In genomic region chr5:118603278-118603677, GRCh38 we compare ENCODE assay signal across 35 cellular contexts.
A peak's percentile ranks its signal among the peaks of the same experiment; 100 is the strongest.
DNase-seq lines count a peak whose midpoint lies in the region; ATAC-seq and TF ChIP-seq lines count a peak whose summit lies in the region.
"Had no signal": no experiment of that assay in that cellular context is flagged by ENCODE, and none has a peak within 500 bp of the region (broad histone marks: within the 10 kb centered on the region; RNA-seq: fewer than 3 reads in every experiment).

No MANE protein-coding gene starts in this region.

- H4K20me1 ChIP-seq in GM23338 (replicated peaks; ENCODE audit: insufficient read depth) = no peaks in the 10 kb centered on the region
- H4K20me1 ChIP-seq: BLaER1; BLaER1 treated with 17β-estradiol and CSF1 and Interleukin-3, amounts not matched to agents 10 nM and 100 nM had no signal

- peaks cover 3% of the 10 kb centered on the region; the same call in 1 of the 3 replicates for H3K4me1 Mint-ChIP-seq in GM23338
- H3K4me1 Mint-ChIP-seq: B cell; CD14-positive monocyte; CD4-positive, alpha-beta memory T cell; CD8-positive, alpha-beta memory T cell had no signal

- H3K79me2 ChIP-seq in GM23338 (replicated peaks; ENCODE audit: insufficient read depth) = no peaks in the 10 kb centered on the region

- 39% methylated on average over 3 of the region's 3 CpGs for WGBS in body of pancreas, 2 donors

- no peak overlapping the region for H3K27ac Mint-ChIP-seq in GM23338
- H3K27ac Mint-ChIP-seq: B cell; CD14-positive monocyte; CD4-positive, alpha-beta memory T cell; CD4-positive, alpha-beta T cell; CD4-positive, CD25-positive, alpha-beta regulatory T cell; CD8-positive, alpha-beta memory T cell; CD8-positive, alpha-beta T cell had no signal

- H3K4me3 ChIP-seq in GM23338 = no peak overlapping the region
- no peak overlapping the region for H3K4me3 ChIP-seq in body of pancreas
- H3K4me3 ChIP-seq: A549; BLaER1; BLaER1 treated with 17β-estradiol and CSF1 and Interleukin-3, amounts not matched to agents 10 nM and 100 nM had no signal

- DNase-seq in GM23338 (ENCODE audit: low spot score) (no peak), body of pancreas (no peak), kidney tubule cell (ENCODE audit: low spot score) (peak; percentile 28), renal cortical epithelial cell (ENCODE audit: low read depth) (peak; percentile 17), posterior cingulate gyrus (no peak), GM20000 (ENCODE audit: low spot score) (no peak)
- DNase-seq in activated CD4-positive, alpha-beta T cell treated with anti-CD3 and anti-CD28 coated beads for 4 hours = no peak
- DNase-seq: 8988T; ACHN; AML-193; BE2C; C1 segment of cervical spinal cord; Caco-2; Calu3; CD4-positive, alpha-beta memory T cell; CD4-positive, alpha-beta T cell; CD4-positive, CD25-positive, alpha-beta regulatory T cell; CD8-positive, alpha-beta memory T cell; CD8-positive, alpha-beta T cell; COR-L47; DMS 273 treated with DMSO at 0.1 percent for 48 hours; DMS153; DMS53; DMS79; DMS79 treated with DMSO at 0.1 percent for 48 hours; DND-41; EL had no signal

- H3K27me3 ChIP-seq in GM23338 (ENCODE audit: insufficient read depth) = no peaks in the 10 kb centered on the region
- no peaks in the 10 kb centered on the region for H3K27me3 ChIP-seq in body of pancreas
- H3K27me3 ChIP-seq: BE2C; BLaER1; BLaER1 treated with 17β-estradiol and CSF1 and Interleukin-3, amounts not matched to agents 10 nM and 100 nM had no signal

- no peak for ATAC-seq in GM23338
- ATAC-seq in body of pancreas = peak; percentile 63
- ATAC-seq in HG02970 (IDR thresholded peaks at IDR 0.05; ENCODE audit: low FRiP score, unreplicated experiment) = no peak
- ATAC-seq: A549; CD8-positive, alpha-beta T cell had no signal

- H2AFZ ChIP-seq in GM23338 = 0 out of 2 replicates have a peak overlapping the region, but pooled peaks have one; percentile 43

- no peaks in the 10 kb centered on the region for H3K36me3 ChIP-seq in GM23338 (ENCODE audit: insufficient read depth)
- no peaks in the 10 kb centered on the region for H3K36me3 ChIP-seq in body of pancreas (replicated peaks in 1 of 2; ENCODE audit: insufficient read depth in 1 of 2, low read depth in 2 of 2)
- H3K36me3 ChIP-seq: BE2C; BLaER1; BLaER1 treated with 17β-estradiol and CSF1 and Interleukin-3, amounts not matched to agents 10 nM and 100 nM had no signal

- no peak overlapping the region for H3K27ac ChIP-seq in GM23338 (ENCODE audit: low read depth)
- H3K27ac ChIP-seq in body of pancreas = no peak overlapping the region
- H3K27ac ChIP-seq: 22Rv1; A549; BLaER1; BLaER1 treated with 17β-estradiol and CSF1 and Interleukin-3, amounts not matched to agents 10 nM and 100 nM; C4-2B had no signal

- no peak overlapping the region for H3K4me3 Mint-ChIP-seq in GM23338
- H3K4me3 Mint-ChIP-seq: B cell; CD14-positive monocyte; CD4-positive, alpha-beta memory T cell; CD4-positive, alpha-beta T cell; CD4-positive, CD25-positive, alpha-beta regulatory T cell; CD8-positive, alpha-beta memory T cell; CD8-positive, alpha-beta T cell had no signal

- TF ChIP-seq CTCF in GM23338 (conservative IDR thresholded peaks at IDR 0.05; ENCODE audit: low read depth in 2 of 2) = no peak
- TF ChIP-seq CTCF in body of pancreas (IDR thresholded peaks at IDR 0.05) = no peak
- TF ChIP-seq CTCF in GM20000 (IDR thresholded peaks at IDR 0.05; ENCODE audit: extremely low read depth, missing control alignments) = no peak

- no peaks in the 10 kb centered on the region for H3K9me2 ChIP-seq in GM23338 (ENCODE audit: insufficient read depth)

- H3K27me3 Mint-ChIP-seq in GM23338 (ENCODE audit: insufficient read depth, low read depth, poor library complexity) = no peaks in the 10 kb centered on the region
- H3K27me3 Mint-ChIP-seq: B cell; CD4-positive, alpha-beta memory T cell; CD4-positive, alpha-beta T cell; CD4-positive, CD25-positive, alpha-beta regulatory T cell; CD8-positive, alpha-beta memory T cell had no signal

- intact Hi-C loops in body of pancreas (cut with DNase I) (no loop called here), posterior cingulate gyrus (cut with DNase I) (no loop called here)

- H3K9me3 Mint-ChIP-seq in GM23338 = no peaks in the 10 kb centered on the region
- H3K9me3 Mint-ChIP-seq: CD8-positive, alpha-beta memory T cell; CD8-positive, alpha-beta T cell had no signal

- H3K9me3 ChIP-seq in body of pancreas = no peaks in the 10 kb centered on the region
- H3K9me3 ChIP-seq: A549; BE2C; BLaER1; BLaER1 treated with 17β-estradiol and CSF1 and Interleukin-3, amounts not matched to agents 10 nM and 100 nM; Caco-2 had no signal

- no peak for TF ChIP-seq POLR2A in body of pancreas (IDR thresholded peaks at IDR 0.05)

- H3K36me3 Mint-ChIP-seq in GM23338 (ENCODE audit: low read depth) = no peaks in the 10 kb centered on the region
- H3K36me3 Mint-ChIP-seq: CD14-positive monocyte; CD4-positive, alpha-beta memory T cell; CD4-positive, CD25-positive, alpha-beta regulatory T cell; CD8-positive, alpha-beta memory T cell; CD8-positive, alpha-beta T cell had no signal

- no peaks in the 10 kb centered on the region for H3F3A ChIP-seq in GM23338 (replicated peaks; ENCODE audit: low read depth)

- H3K4me1 ChIP-seq in GM23338 (ENCODE audit: insufficient read depth) (no peaks in the 10 kb centered on the region), body of pancreas (no peaks in the 10 kb centered on the region)
- H3K4me1 ChIP-seq: A549, BE2C, Caco-2 had no signal

- H3K4me2 ChIP-seq in GM23338 = no peak overlapping the region
- H3K4me2 ChIP-seq: A549; BLaER1; BLaER1 treated with 17β-estradiol and CSF1 and Interleukin-3, amounts not matched to agents 10 nM and 100 nM had no signal

TF ChIP-seq in GM23338, 12 proteins besides CTCF, POLR2A, EP300 and RAD21 (continues in another document):
- no peak for TF ChIP-seq POLR2AphosphoS5 (IDR thresholded peaks at IDR 0.05; ENCODE audit: low read depth)
- TF ChIP-seq REST (IDR thresholded peaks at IDR 0.05; ENCODE audit: unreplicated experiment) = no peak
- TF ChIP-seq NANOG (IDR thresholded peaks at IDR 0.05; ENCODE audit: borderline replicate concordance) = no peak
- no peak for TF ChIP-seq JUNB (IDR thresholded peaks at IDR 0.05; ENCODE audit: unreplicated experiment)
- TF ChIP-seq CREB1 (CRISPR knock-in tag; IDR thresholded peaks at IDR 0.05; ENCODE audit: low read depth) = no peak

Comparison
In these comparisons a context has a peak if more than half of its experiments do, and no peak if none do; other contexts are left out.
1. DNase-seq: peak in kidney tubule cell (single experiment) and renal cortical epithelial cell (single experiment); none in GM23338 (single experiment), body of pancreas (0 of 4), activated CD4-positive, alpha-beta T cell treated with anti-CD3 and anti-CD28 coated beads for 4 hours (0 of 2), posterior cingulate gyrus (0 of 10) and GM20000 (single experiment).